Comparison of ENCODE assay signal across 1 cellular context in the genomic region with DNA sequence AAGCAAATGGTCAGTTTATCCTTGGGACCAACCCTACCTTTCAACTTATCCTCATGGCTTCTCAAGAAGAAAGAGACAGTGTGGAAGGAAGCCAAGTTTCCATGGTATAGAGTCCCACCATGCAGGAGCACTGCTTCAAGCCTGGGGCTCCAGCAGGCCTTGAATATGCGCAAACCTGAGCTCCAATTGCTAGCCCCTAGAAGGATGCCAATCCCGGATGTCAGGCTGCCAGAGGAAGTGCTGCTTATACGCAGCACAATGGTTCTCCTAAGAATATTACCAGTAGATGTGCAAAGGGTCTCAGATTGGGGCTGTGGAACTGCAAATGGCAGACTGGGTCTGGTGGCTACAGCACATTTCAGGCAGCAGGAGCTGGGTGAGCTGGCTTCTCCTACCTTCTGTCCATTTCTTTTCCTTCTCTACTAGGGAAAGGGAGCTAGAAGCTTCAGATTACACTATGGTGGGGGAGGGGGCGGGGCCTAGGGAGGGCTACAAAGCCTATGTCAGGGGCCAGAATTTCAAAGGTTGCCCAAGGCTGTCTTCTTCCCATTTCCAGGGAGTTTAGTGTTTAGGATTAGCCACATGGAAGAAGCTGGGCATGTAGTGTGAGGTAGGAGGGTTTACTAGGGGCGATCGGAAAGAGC.
TF ChIP-seq lines count a peak whose summit lies in the region.

No MANE protein-coding gene starts in this region.

TF ChIP-seq in IMR-90, 13 proteins besides CTCF, POLR2A, EP300 and RAD21 (continued from another document):
- TF ChIP-seq USF2 (IDR thresholded peaks at IDR 0.05; ENCODE audit: low read depth, low read length) = no peak
- TF ChIP-seq RFX5 (IDR thresholded peaks at IDR 0.05; ENCODE audit: low read depth, low read length) = no peak
- TF ChIP-seq MXI1 (IDR thresholded peaks at IDR 0.05; ENCODE audit: borderline replicate concordance, low read depth, low read length) = no peak
- no peak for TF ChIP-seq SMC3 (IDR thresholded peaks at IDR 0.05; ENCODE audit: low read depth, low read length)
- TF ChIP-seq MAZ (IDR thresholded peaks at IDR 0.05; ENCODE audit: borderline replicate concordance, low read depth, low read length) = no peak
TF ChIP-seq in IMR-90: peak in this region for 0.
